32 cellular contexts compared by ENCODE assay signal in the genomic region with DNA sequence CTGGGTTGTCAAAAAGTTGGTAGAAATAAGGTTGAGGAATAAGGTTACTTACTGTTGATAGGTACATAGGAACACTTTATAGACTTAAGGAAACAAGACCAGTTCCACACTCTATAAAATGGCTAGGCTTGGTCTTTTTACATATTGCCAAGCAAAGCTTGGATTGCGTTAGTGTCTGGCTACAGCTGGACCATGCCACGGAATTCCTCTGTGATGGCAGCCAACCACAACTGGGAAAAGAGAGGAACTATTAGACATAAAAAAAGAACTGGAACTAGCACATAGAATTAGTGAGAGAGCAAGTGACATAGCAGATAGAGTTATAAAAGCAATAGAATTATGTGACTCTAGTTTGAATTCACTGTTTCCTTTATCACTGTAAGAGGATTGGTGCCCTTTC. TPM values are rescaled to one million over a fixed set of nuclear protein-coding genes. Genes with fewer than 3 reads are reported as not detected.
"Had no signal": no experiment of that assay in that cellular context is flagged by ENCODE, and none has a peak within 500 bp of the region (broad histone marks: within the 10 kb centered on the region; RNA-seq: fewer than 3 reads in every experiment).

No MANE protein-coding gene starts in this region.

- H3K27me3 ChIP-seq: colonic mucosa, esophagus squamous epithelium, gastrocnemius medialis, heart right ventricle had no signal

- H3K36me3 ChIP-seq: colonic mucosa, esophagus squamous epithelium, gastrocnemius medialis, heart right ventricle, left ventricle myocardium inferior, lower lobe of right lung had no signal

- H3K4me3 ChIP-seq: colonic mucosa, esophagus squamous epithelium, gastrocnemius medialis, heart right ventricle, left ventricle myocardium inferior, lower lobe of right lung, mucosa of descending colon had no signal

- H3K27ac ChIP-seq: colonic mucosa, epithelial cell of prostate, esophagus squamous epithelium, gastrocnemius medialis, heart right ventricle, left ventricle myocardium inferior, lower lobe of right lung had no signal

- DNase-seq: colonic mucosa; cortex of kidney; effector CD8-positive, alpha-beta T cell; effector memory CD8-positive, alpha-beta T cell; endodermal cell; erythroblast; esophagus squamous epithelium; foreskin fibroblast; foreskin melanocyte; gastrocnemius medialis; glutamatergic neuron; head of caudate nucleus; heart right ventricle; hippocampal formation; immature natural killer cell; islet precursor cell; kidney; kidney glomerular epithelial cell; left colon; left ventricle myocardium inferior; lower lobe of right lung; mesenchymal stem cell; mucosa of descending colon; naive B cell had no signal

- H3K9me3 ChIP-seq: colonic mucosa, esophagus squamous epithelium, gastrocnemius medialis, heart right ventricle, left ventricle myocardium inferior, lower lobe of right lung, mucosa of descending colon had no signal

- H3K4me1 ChIP-seq: colonic mucosa, gastrocnemius medialis, heart right ventricle, left ventricle myocardium inferior, lower lobe of right lung had no signal

- ATAC-seq: effector memory CD8-positive, alpha-beta T cell; esophagus mucosa; gastrocnemius medialis; heart right ventricle; left lobe of liver; lower lobe of right lung; mucosa of descending colon had no signal

RNA-seq across cellular contexts. Expression of a gene that starts 17.7 kb away (rescaled TPM):
- total RNA-seq: dermis microvascular lymphatic vessel endothelial cell, esophagus mucosa, gastrocnemius medialis, glomerular endothelial cell, kidney, lung microvascular endothelial cell, mesenteric fat pad, myocyte had no signal
- polyA plus RNA-seq: heart right ventricle, immature natural killer cell had no signal
